ENCODE assay signal across 8 cellular contexts in genomic region chr10:33248638-33249037, GRCh38.
DNase-seq lines count a peak whose midpoint lies in the region; ATAC-seq, FAIRE-seq and TF ChIP-seq lines count a peak whose summit lies in the region.

No MANE protein-coding gene starts in this region.

- TF ChIP-seq CTCF in stomach (IDR thresholded peaks at IDR 0.05): no peak
- TF ChIP-seq CTCF in kidney (IDR thresholded peaks at IDR 0.05; ENCODE audit: borderline replicate concordance, extremely low read depth, insufficient read depth): no peak

- ATAC-seq in GM21825 (IDR thresholded peaks at IDR 0.05; ENCODE audit: unreplicated experiment): peak; percentile 78
- no peak for ATAC-seq in HG03045 (IDR thresholded peaks at IDR 0.05; ENCODE audit: unreplicated experiment)

- DNase-seq in RKO (ENCODE audit: low spot score) (peak; percentile 41), epithelial cell of prostate (ENCODE audit: low read depth, low spot score) (peak; percentile 79), stomach (no peak), kidney (no peak), NCI-H2227 treated with DMSO at 0.1 percent for 48 hours (lab: John Stamatoyannopoulos, UW) (no peak)

- peaks cover 21% of the 10 kb centered on the region for H3K9me3 ChIP-seq in BLaER1
- no peaks in the 10 kb centered on the region for H3K9me3 ChIP-seq in stomach
- H3K9me3 ChIP-seq in kidney (ENCODE audit: control insufficient read depth in 1 of 2, low read length in 2 of 2): no peaks in the 10 kb centered on the region

- no peak for TF ChIP-seq POLR2A in stomach (IDR thresholded peaks at IDR 0.05)

- H3K4me3 ChIP-seq in BLaER1 (peak overlapping the region; percentile 26; the same call in 1 of the 2 replicates), stomach (no peak overlapping the region), kidney (ENCODE audit: low read length in 2 of 2) (no peak overlapping the region)

- H3K36me3 ChIP-seq in BLaER1 (peaks cover 8% of the 10 kb centered on the region; the same call in 1 of the 2 replicates), stomach (peaks cover 0 to 41% (median 35%) of the 10 kb centered on the region in 4 donors), kidney (ENCODE audit: control insufficient read depth in 1 of 2, insufficient read depth in 2 of 2, low read length in 2 of 2) (peaks cover 39 to 61% of the 10 kb centered on the region in 2 donors)

- H3K27ac ChIP-seq in BLaER1 (0 out of 2 replicates have a peak overlapping the region, but pooled peaks have one; percentile 32), epithelial cell of prostate (peak overlapping the region; percentile 81), stomach (peak overlapping the region in 4 of 5 donors; percentile 13 to 48 (median 30)), kidney (ENCODE audit: low read depth in 2 of 2, low read length in 2 of 2) (no peak overlapping the region)

- no peak overlapping the region for H3K9ac ChIP-seq in BLaER1
- no peak overlapping the region for H3K9ac ChIP-seq in kidney (ENCODE audit: low read length in 2 of 2)

- no peak for TF ChIP-seq EP300 in stomach (IDR thresholded peaks at IDR 0.05)

- no peaks in the 10 kb centered on the region for H4K20me1 ChIP-seq in BLaER1

- peak overlapping the region; percentile 71 for H3K4me2 ChIP-seq in BLaER1

- intact Hi-C loops in stomach (cut with DNase I; ENCODE audit: low total_unique reads): no loop called here
- intact Hi-C loops in kidney (cut with DNase I): no loop called here

- H3K4me1 ChIP-seq in BLaER1: peaks cover 76% of the 10 kb centered on the region
- H3K4me1 ChIP-seq in stomach: peaks cover 0 to 21% (median 2%) of the 10 kb centered on the region in 4 donors
- H3K4me1 ChIP-seq in kidney (ENCODE audit: control insufficient read depth in 1 of 2, insufficient read depth in 1 of 2, low read depth in 1 of 2, low read length in 2 of 2): peaks cover 0 to 7% of the 10 kb centered on the region in 2 donors

- no peaks in the 10 kb centered on the region for H3K27me3 ChIP-seq in BLaER1
- no peaks in the 10 kb centered on the region for H3K27me3 ChIP-seq in stomach

- WGBS in stomach, 5 donors: 54 to 80% (median 64%) methylated on average over 1 of the region's 1 CpG

- no peak for FAIRE-seq in kidney (lab: Jason Lieb, UNC)

Comparison
In these comparisons a context has a peak if more than half of its experiments do, and no peak if none do; other contexts are left out.
1. H3K27ac ChIP-seq: peak in BLaER1 (single experiment), epithelial cell of prostate (single experiment) and stomach (4 of 5); none in kidney (0 of 2).
2. DNase-seq: peak in RKO (single experiment) and epithelial cell of prostate (single experiment); none in stomach (single experiment), kidney (single experiment) and NCI-H2227 treated with DMSO at 0.1 percent for 48 hours (single experiment).